In genomic region chr4:165129924-165130323, GRCh38 we compare ENCODE assay signal across 18 cellular contexts.
"Had no signal": no experiment of that assay in that cellular context is flagged by ENCODE, and none has a peak within 500 bp of the region (broad histone marks: within the 10 kb centered on the region; RNA-seq: fewer than 3 reads in every experiment).

No MANE protein-coding gene starts in this region.

- H3K27ac Mint-ChIP-seq: nephron; stimulated activated effector memory CD8-positive, alpha-beta T cell treated with anti-CD3 and anti-CD28 coated beads, Interleukin-12 subunit alpha, Interleukin-12 subunit beta, amount 100 ng/mL, for 72 hours; stimulated activated naive CD8-positive, alpha-beta T cell treated with anti-CD3 and anti-CD28 coated beads, Interleukin-15, Interleukin-2, amounts not matched to agents 100 ng/mL and 50 ng/mL, for 24 hours had no signal

- H3K4me3 ChIP-seq: dorsolateral prefrontal cortex, heart right ventricle, psoas muscle, right lobe of liver, tibial artery, upper lobe of left lung, uterus had no signal

- H3K27ac ChIP-seq: dorsolateral prefrontal cortex, heart right ventricle, psoas muscle, right lobe of liver, tibial artery, upper lobe of left lung, uterus had no signal

- ATAC-seq: heart right ventricle; psoas muscle; right lobe of liver; stimulated activated effector memory CD8-positive, alpha-beta T cell treated with anti-CD3 and anti-CD28 coated beads, Interleukin-12 subunit alpha, Interleukin-12 subunit beta, amount 100 ng/mL, for 72 hours had no signal

- H3K9me3 ChIP-seq: heart right ventricle, psoas muscle, right lobe of liver, tibial artery, upper lobe of left lung, uterus had no signal

- H3K4me3 Mint-ChIP-seq: naive B cell; nephron; stimulated activated effector memory CD8-positive, alpha-beta T cell treated with anti-CD3 and anti-CD28 coated beads, Interleukin-12 subunit alpha, Interleukin-12 subunit beta, amount 100 ng/mL, for 72 hours; stimulated activated naive CD8-positive, alpha-beta T cell treated with anti-CD3 and anti-CD28 coated beads, Interleukin-15, Interleukin-2, amounts not matched to agents 100 ng/mL and 50 ng/mL, for 24 hours had no signal

- DNase-seq: dorsolateral prefrontal cortex; effector CD8-positive, alpha-beta T cell; heart right ventricle; hypothalamus; kidney glomerular epithelial cell; mesendoderm; naive B cell; psoas muscle; retina; right lobe of liver; stimulated activated CD4-positive, alpha-beta T cell treated with anti-CD3 and anti-CD28 coated beads, Interleukin-4, amount 100 ng/mL, for 1 hour; stimulated activated CD8-positive, alpha-beta memory T cell treated with anti-CD3 and anti-CD28 coated beads, Interleukin-4, amount 100 ng/mL, for 48 hours; tibial artery; upper lobe of left lung; uterus had no signal

- H3K9me3 Mint-ChIP-seq: nephron; stimulated activated effector memory CD8-positive, alpha-beta T cell treated with anti-CD3 and anti-CD28 coated beads, Interleukin-12 subunit alpha, Interleukin-12 subunit beta, amount 100 ng/mL, for 72 hours; stimulated activated naive CD8-positive, alpha-beta T cell treated with anti-CD3 and anti-CD28 coated beads, Interleukin-15, Interleukin-2, amounts not matched to agents 100 ng/mL and 50 ng/mL, for 24 hours had no signal

- H3K36me3 ChIP-seq: heart right ventricle, right lobe of liver, tibial artery, upper lobe of left lung, uterus had no signal

- H3K36me3 Mint-ChIP-seq: naive B cell; stimulated activated effector memory CD8-positive, alpha-beta T cell treated with anti-CD3 and anti-CD28 coated beads, Interleukin-12 subunit alpha, Interleukin-12 subunit beta, amount 100 ng/mL, for 72 hours had no signal

- H3K27me3 ChIP-seq: dorsolateral prefrontal cortex, right lobe of liver, upper lobe of left lung, uterus had no signal

- H3K4me1 Mint-ChIP-seq: nephron; stimulated activated effector memory CD8-positive, alpha-beta T cell treated with anti-CD3 and anti-CD28 coated beads, Interleukin-12 subunit alpha, Interleukin-12 subunit beta, amount 100 ng/mL, for 72 hours had no signal

- H3K4me1 ChIP-seq: psoas muscle, uterus had no signal
